In the genomic region with DNA sequence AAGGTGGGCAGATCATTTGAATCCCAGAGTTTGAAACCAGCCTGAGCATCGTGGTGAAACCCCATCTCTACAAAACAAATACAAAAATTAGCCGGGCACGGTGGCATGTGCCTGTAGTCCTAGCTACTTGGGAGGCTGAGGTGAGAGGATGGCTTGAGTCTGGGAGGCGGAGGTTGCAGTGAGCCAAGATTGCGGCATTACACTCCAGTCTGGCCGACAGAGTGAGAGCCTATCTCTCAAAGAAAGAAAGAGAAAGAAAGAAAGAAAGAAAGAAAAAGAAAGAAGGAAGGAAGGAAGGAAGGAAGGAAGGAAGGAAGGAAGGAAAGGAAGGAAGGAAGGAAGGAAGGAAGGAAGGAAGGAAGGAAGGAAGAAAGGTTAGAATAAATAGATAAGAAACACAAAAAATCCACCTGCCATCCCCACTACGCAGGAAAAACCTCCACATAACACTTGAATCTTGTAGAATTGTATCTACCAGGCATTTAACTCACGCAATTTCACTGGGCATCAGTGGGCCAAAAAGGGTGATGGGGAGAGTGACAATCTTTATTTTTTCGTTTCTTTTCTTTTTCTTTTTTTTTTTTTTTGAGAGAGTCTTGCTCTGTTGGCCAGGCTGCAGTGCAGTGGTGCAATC, we compare ENCODE assay signal across 1 cellular context.
TF ChIP-seq lines count a peak whose summit lies in the region.

No MANE protein-coding gene starts in this region.

TF ChIP-seq in HepG2, 621 proteins besides CTCF, POLR2A, EP300 and RAD21:
- TF ChIP-seq, protein P1, sequence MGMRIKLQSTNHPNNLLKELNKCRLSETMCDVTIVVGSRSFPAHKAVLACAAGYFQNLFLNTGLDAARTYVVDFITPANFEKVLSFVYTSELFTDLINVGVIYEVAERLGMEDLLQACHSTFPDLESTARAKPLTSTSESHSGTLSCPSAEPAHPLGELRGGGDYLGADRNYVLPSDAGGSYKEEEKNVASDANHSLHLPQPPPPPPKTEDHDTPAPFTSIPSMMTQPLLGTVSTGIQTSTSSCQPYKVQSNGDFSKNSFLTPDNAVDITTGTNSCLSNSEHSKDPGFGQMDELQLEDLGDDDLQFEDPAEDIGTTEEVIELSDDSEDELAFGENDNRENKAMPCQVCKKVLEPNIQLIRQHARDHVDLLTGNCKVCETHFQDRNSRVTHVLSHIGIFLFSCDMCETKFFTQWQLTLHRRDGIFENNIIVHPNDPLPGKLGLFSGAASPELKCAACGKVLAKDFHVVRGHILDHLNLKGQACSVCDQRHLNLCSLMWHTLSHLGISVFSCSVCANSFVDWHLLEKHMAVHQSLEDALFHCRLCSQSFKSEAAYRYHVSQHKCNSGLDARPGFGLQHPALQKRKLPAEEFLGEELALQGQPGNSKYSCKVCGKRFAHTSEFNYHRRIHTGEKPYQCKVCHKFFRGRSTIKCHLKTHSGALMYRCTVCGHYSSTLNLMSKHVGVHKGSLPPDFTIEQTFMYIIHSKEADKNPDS (CRISPR knock-in tag; IDR thresholded peaks at IDR 0.05): peak; percentile 36; the same call in 1 of the 2 replicates
- TF ChIP-seq PCBP1 (IDR thresholded peaks at IDR 0.05; ENCODE audit: borderline replicate concordance, low read depth, low read length) (0 out of 2 replicates have a peak, but pooled peaks have one; percentile 68), KLF12 (CRISPR knock-in tag; IDR thresholded peaks at IDR 0.05; ENCODE audit: borderline replicate concordance) (0 out of 2 replicates have a peak, but pooled peaks have one; percentile 24), HNRNPK (IDR thresholded peaks at IDR 0.05; ENCODE audit: low read depth, low read length, poor library complexity, severe bottlenecking) (peak; percentile 61), ZNF251 (CRISPR knock-in tag; IDR thresholded peaks at IDR 0.05) (0 out of 2 replicates have a peak, but pooled peaks have one; percentile 20), ZSCAN30 (CRISPR knock-in tag; IDR thresholded peaks at IDR 0.05) (peak; percentile 46; the same call in 1 of the 2 replicates), ZNF30 (CRISPR knock-in tag; IDR thresholded peaks at IDR 0.05) (0 out of 2 replicates have a peak, but pooled peaks have one; percentile 20), U2AF2 (IDR thresholded peaks at IDR 0.05; ENCODE audit: low read depth, low read length) (peak; percentile 96)
- TF ChIP-seq, protein P2, sequence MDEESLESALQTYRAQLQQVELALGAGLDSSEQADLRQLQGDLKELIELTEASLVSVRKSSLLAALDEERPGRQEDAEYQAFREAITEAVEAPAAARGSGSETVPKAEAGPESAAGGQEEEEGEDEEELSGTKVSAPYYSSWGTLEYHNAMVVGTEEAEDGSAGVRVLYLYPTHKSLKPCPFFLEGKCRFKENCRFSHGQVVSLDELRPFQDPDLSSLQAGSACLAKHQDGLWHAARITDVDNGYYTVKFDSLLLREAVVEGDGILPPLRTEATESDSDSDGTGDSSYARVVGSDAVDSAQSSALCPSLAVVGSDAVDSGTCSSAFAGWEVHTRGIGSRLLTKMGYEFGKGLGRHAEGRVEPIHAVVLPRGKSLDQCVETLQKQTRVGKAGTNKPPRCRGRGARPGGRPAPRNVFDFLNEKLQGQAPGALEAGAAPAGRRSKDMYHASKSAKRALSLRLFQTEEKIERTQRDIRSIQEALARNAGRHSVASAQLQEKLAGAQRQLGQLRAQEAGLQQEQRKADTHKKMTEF (CRISPR knock-in tag; IDR thresholded peaks at IDR 0.05): 0 out of 2 replicates have a peak, but pooled peaks have one; percentile 1
- TF ChIP-seq, protein P3, sequence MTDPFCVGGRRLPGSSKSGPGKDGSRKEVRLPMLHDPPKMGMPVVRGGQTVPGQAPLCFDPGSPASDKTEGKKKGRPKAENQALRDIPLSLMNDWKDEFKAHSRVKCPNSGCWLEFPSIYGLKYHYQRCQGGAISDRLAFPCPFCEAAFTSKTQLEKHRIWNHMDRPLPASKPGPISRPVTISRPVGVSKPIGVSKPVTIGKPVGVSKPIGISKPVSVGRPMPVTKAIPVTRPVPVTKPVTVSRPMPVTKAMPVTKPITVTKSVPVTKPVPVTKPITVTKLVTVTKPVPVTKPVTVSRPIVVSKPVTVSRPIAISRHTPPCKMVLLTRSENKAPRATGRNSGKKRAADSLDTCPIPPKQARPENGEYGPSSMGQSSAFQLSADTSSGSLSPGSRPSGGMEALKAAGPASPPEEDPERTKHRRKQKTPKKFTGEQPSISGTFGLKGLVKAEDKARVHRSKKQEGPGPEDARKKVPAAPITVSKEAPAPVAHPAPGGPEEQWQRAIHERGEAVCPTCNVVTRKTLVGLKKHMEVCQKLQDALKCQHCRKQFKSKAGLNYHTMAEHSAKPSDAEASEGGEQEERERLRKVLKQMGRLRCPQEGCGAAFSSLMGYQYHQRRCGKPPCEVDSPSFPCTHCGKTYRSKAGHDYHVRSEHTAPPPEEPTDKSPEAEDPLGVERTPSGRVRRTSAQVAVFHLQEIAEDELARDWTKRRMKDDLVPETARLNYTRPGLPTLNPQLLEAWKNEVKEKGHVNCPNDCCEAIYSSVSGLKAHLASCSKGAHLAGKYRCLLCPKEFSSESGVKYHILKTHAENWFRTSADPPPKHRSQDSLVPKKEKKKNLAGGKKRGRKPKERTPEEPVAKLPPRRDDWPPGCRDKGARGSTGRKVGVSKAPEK (CRISPR knock-in tag; IDR thresholded peaks at IDR 0.05; ENCODE audit: borderline replicate concordance): 0 out of 2 replicates have a peak, but pooled peaks have one; percentile 67
- TF ChIP-seq, protein P4, sequence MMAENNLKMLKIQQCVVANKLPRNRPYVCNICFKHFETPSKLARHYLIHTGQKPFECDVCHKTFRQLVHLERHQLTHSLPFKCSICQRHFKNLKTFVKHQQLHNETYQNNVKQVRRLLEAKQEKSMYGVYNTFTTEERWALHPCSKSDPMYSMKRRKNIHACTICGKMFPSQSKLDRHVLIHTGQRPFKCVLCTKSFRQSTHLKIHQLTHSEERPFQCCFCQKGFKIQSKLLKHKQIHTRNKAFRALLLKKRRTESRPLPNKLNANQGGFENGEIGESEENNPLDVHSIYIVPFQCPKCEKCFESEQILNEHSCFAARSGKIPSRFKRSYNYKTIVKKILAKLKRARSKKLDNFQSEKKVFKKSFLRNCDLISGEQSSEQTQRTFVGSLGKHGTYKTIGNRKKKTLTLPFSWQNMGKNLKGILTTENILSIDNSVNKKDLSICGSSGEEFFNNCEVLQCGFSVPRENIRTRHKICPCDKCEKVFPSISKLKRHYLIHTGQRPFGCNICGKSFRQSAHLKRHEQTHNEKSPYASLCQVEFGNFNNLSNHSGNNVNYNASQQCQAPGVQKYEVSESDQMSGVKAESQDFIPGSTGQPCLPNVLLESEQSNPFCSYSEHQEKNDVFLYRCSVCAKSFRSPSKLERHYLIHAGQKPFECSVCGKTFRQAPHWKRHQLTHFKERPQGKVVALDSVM (CRISPR knock-in tag; IDR thresholded peaks at IDR 0.05): peak; percentile 35; the same call in 1 of the 2 replicates
- TF ChIP-seq, protein P5, sequence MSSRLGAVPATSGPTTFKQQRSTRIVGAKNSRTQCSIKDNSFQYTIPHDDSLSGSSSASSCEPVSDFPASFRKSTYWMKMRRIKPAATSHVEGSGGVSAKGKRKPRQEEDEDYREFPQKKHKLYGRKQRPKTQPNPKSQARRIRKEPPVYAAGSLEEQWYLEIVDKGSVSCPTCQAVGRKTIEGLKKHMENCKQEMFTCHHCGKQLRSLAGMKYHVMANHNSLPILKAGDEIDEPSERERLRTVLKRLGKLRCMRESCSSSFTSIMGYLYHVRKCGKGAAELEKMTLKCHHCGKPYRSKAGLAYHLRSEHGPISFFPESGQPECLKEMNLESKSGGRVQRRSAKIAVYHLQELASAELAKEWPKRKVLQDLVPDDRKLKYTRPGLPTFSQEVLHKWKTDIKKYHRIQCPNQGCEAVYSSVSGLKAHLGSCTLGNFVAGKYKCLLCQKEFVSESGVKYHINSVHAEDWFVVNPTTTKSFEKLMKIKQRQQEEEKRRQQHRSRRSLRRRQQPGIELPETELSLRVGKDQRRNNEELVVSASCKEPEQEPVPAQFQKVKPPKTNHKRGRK (CRISPR knock-in tag; IDR thresholded peaks at IDR 0.05): peak; percentile 68; the same call in 1 of the 2 replicates
